ENCODE assay signal across 8 cellular contexts in the genomic region with DNA sequence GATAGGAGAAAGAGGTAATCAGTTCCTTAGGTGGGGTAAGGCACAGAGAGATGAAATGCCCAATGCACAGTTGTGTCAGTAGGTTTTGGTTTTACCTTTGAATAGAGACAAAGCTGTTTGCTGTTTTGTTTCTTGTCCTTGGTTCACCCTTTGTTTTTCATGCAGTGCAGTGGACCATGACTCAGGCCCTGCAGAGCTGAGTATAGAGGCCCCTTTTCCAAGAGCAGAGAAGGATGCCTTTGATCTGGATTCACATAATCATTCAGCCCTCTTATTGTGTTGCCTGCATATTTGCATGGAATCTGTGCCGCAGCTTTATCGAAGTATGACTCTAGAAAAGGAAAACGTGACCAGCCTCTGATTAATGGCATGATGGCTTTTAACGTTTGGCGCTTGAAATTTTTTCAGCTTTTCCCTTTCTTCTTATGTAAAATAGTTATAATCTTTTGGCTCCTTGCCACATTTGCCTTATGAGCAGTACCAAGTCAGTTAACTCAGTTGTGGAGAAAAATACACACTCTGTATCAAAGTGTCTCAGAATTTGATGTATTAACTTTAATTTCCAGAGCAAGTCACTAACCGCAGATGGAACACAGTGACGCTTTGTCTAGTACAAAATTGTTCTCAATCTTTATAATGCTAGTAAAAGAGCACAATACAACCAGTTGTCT.
DNase-seq lines count a peak whose midpoint lies in the region; ATAC-seq, FAIRE-seq and TF ChIP-seq lines count a peak whose summit lies in the region.

No MANE protein-coding gene starts in this region.

- H3K27ac Mint-ChIP-seq in HFFc6, result no peak overlapping the region

- DNase-seq in HFFc6, result peak; percentile 28
- no peak for DNase-seq in RWPE2 (ENCODE audit: low spot score)
- peak; percentile 40 for DNase-seq in iPS-NIHi7 (ENCODE audit: extremely low spot score)
- DNase-seq in kidney, result no peak

- H3K4me3 ChIP-seq in RWPE2 (ENCODE audit: severe bottlenecking), result no peak overlapping the region
- peak overlapping the region in 1 of 2 donors; percentile 26 for H3K4me3 ChIP-seq in kidney (ENCODE audit: low read length in 2 of 2)

- H3K9me3 ChIP-seq in RWPE2 (ENCODE audit: severe bottlenecking), result no peaks in the 10 kb centered on the region
- H3K9me3 ChIP-seq in kidney (ENCODE audit: control insufficient read depth in 1 of 2, low read length in 2 of 2), result no peaks in the 10 kb centered on the region

- no peak for TF ChIP-seq CTCF in HFFc6 (IDR thresholded peaks at IDR 0.05)
- no peak for TF ChIP-seq CTCF in RWPE2 (IDR thresholded peaks at IDR 0.05; ENCODE audit: poor library complexity, severe bottlenecking)
- TF ChIP-seq CTCF in kidney (IDR thresholded peaks at IDR 0.05; ENCODE audit: borderline replicate concordance, extremely low read depth, insufficient read depth), result no peak

- intact Hi-C loops in kidney (cut with DNase I), result no loop called here

- ATAC-seq in GM18499 (IDR thresholded peaks at IDR 0.05; ENCODE audit: insufficient read depth, unreplicated experiment) (peak; percentile 72), RWPE2 (ENCODE audit: low read depth) (peak; percentile 50; the same call in 2 of the 3 replicates), GM21786 (IDR thresholded peaks at IDR 0.05; ENCODE audit: unreplicated experiment) (no peak), GM21526 (IDR thresholded peaks at IDR 0.05; ENCODE audit: low FRiP score, unreplicated experiment) (no peak), GM21529 (IDR thresholded peaks at IDR 0.05; ENCODE audit: unreplicated experiment) (no peak)

- no peaks in the 10 kb centered on the region for H3K27me3 ChIP-seq in RWPE2 (ENCODE audit: insufficient read depth, poor library complexity, severe bottlenecking)

- no peaks in the 10 kb centered on the region for H3K4me1 ChIP-seq in RWPE2 (ENCODE audit: insufficient read depth, poor library complexity, severe bottlenecking)
- peaks cover 3 to 12% of the 10 kb centered on the region in 2 donors for H3K4me1 ChIP-seq in kidney (ENCODE audit: control insufficient read depth in 1 of 2, insufficient read depth in 1 of 2, low read depth in 1 of 2, low read length in 2 of 2)

- FAIRE-seq in kidney (lab: Jason Lieb, UNC), result no peak

- H3K9ac ChIP-seq in kidney (ENCODE audit: low read length in 2 of 2), result no peak overlapping the region

- peaks cover 11% of the 10 kb centered on the region for H3K4me1 Mint-ChIP-seq in HFFc6 (ENCODE audit: low read depth)

- no peaks in the 10 kb centered on the region for H3K36me3 Mint-ChIP-seq in HFFc6 (ENCODE audit: low read depth)

- no peak overlapping the region for H3K4me3 Mint-ChIP-seq in HFFc6

- no peak overlapping the region for H3K27ac ChIP-seq in RWPE2 (ENCODE audit: poor library complexity, severe bottlenecking)
- H3K27ac ChIP-seq in kidney (ENCODE audit: low read depth in 2 of 2, low read length in 2 of 2), result peak overlapping the region in 1 of 2 donors; percentile 52

- H3K36me3 ChIP-seq in RWPE2 (ENCODE audit: low read depth) (no peaks in the 10 kb centered on the region), kidney (ENCODE audit: control insufficient read depth in 1 of 2, insufficient read depth in 2 of 2, low read length in 2 of 2) (no peaks in the 10 kb centered on the region)

- H3K9me3 Mint-ChIP-seq in HFFc6, result no peaks in the 10 kb centered on the region

- no peaks in the 10 kb centered on the region for H3K27me3 Mint-ChIP-seq in HFFc6 (ENCODE audit: insufficient read depth)

Comparison
In these comparisons a context has a peak if more than half of its experiments do, and no peak if none do; other contexts are left out.
1. ATAC-seq: peak in GM18499 (single experiment) and RWPE2 (single experiment); none in GM21786 (single experiment), GM21526 (single experiment) and GM21529 (single experiment).
2. DNase-seq: peak in HFFc6 (single experiment) and iPS-NIHi7 (single experiment); none in RWPE2 (single experiment) and kidney (single experiment).